Comparison of ENCODE assay signal across 25 cellular contexts in the genomic region with DNA sequence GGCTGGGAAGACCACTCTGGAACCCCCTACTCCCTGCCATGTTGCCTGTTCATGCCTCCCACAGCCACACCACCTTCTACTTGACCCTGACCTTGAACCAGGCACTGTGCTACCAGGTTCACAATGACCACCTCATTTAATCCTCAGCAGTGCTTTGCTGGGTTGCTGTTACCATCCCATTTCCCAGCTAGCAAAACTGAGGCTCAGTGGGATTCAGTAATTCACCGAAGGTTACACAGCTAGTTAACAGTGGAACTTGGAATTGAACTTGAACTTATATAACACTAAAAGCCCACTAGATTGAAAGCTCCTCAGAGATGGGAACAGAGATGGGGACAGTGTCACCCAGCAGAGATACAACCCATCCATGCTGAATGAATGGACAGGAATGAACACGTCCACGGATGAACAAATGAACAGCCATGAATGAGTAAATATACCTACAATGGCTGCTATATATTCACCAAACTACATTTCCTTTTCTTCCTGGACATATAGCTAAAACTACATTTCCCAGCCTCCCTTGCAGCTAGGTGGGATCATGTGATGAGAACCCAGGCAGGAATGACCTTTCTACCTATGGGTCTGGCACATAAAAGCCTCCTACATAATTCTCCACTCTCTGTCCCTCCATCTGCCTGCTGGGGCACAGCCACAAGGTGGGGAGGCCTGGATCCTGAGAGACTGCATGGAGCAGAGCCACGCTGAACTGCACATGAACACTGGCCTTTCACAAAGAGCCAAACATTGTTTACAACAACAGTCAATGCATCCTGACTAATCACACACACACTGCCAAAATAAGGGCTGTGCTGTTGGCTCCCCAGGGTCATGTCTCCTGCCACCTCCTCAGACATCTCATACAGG.
"Had no signal": no experiment of that assay in that cellular context is flagged by ENCODE, and none has a peak within 500 bp of the region (broad histone marks: within the 10 kb centered on the region; RNA-seq: fewer than 3 reads in every experiment).

No MANE protein-coding gene starts in this region.

- H3K4me3 ChIP-seq: colonic mucosa, dorsolateral prefrontal cortex, sigmoid colon, thyroid gland had no signal

- DNase-seq: activated CD4-positive, alpha-beta T cell treated with anti-CD3 and anti-CD28 coated beads for 4 hours; activated CD4-positive, alpha-beta T cell treated with anti-CD3 and anti-CD28 coated beads, Interleukin-2, amount 50 U/mL, for 48 hours; activated CD4-positive, CD25-positive, alpha-beta regulatory T cell; activated CD8-positive, alpha-beta memory T cell treated with anti-CD3 and anti-CD28 coated beads, Interleukin-2, amount 50 U/mL, for 48 hours; activated naive CD4-positive, alpha-beta T cell treated with Interleukin-2 at 50 U/mL for 16 hours; activated naive CD8-positive, alpha-beta T cell treated with anti-CD3 and anti-CD28 coated beads for 36 hours; activated T-cell treated with anti-CD3 and anti-CD28 coated beads, Interleukin-2, amount 50 U/mL, for 4 hours; colonic mucosa; dorsolateral prefrontal cortex; effector memory CD8-positive, alpha-beta T cell; foreskin melanocyte; hypothalamus; sigmoid colon; stimulated activated CD4-positive, alpha-beta T cell treated with anti-CD3 and anti-CD28 coated beads, Interleukin-4, amount 100 ng/mL, for 4 hours; substantia nigra; T-helper 17 cell; thyroid gland had no signal

- H3K4me1 Mint-ChIP-seq: activated naive CD8-positive, alpha-beta T cell treated with anti-CD3 and anti-CD28 coated beads for 36 hours; central memory CD8-positive, alpha-beta T cell; memory B cell; neural crest cell; T-helper 17 cell had no signal

- H3K27me3 Mint-ChIP-seq: activated naive CD8-positive, alpha-beta T cell treated with anti-CD3 and anti-CD28 coated beads for 36 hours; central memory CD8-positive, alpha-beta T cell; stimulated activated naive CD8-positive, alpha-beta T cell treated with anti-CD3 and anti-CD28 coated beads, Interleukin-15, Interleukin-2, amounts not matched to agents 100 ng/mL and 50 ng/mL, for 24 hours; T-helper 17 cell had no signal

- FAIRE-seq: astrocyte, endothelial cell of umbilical vein, islet of Langerhans had no signal

- ATAC-seq: activated T-cell treated with anti-CD3 and anti-CD28 coated beads, Interleukin-2, amount 50 U/mL, for 4 hours; effector memory CD8-positive, alpha-beta T cell; esophagus mucosa; T-helper 17 cell had no signal

- H3K27me3 ChIP-seq: colonic mucosa, dorsolateral prefrontal cortex, sigmoid colon, thyroid gland had no signal

- H3K36me3 ChIP-seq: colonic mucosa, sigmoid colon, thyroid gland had no signal

- H3K4me3 Mint-ChIP-seq: activated naive CD8-positive, alpha-beta T cell treated with anti-CD3 and anti-CD28 coated beads for 36 hours; activated T-cell treated with anti-CD3 and anti-CD28 coated beads, Interleukin-2, amount 50 U/mL, for 4 hours; central memory CD8-positive, alpha-beta T cell; effector memory CD8-positive, alpha-beta T cell; memory B cell; neural crest cell; stimulated activated naive CD8-positive, alpha-beta T cell treated with anti-CD3 and anti-CD28 coated beads, Interleukin-15, Interleukin-2, amounts not matched to agents 100 ng/mL and 50 ng/mL, for 24 hours; T-helper 17 cell had no signal

- H3K9me3 Mint-ChIP-seq: effector memory CD8-positive, alpha-beta T cell; neural crest cell; stimulated activated naive CD8-positive, alpha-beta T cell treated with anti-CD3 and anti-CD28 coated beads, Interleukin-15, Interleukin-2, amounts not matched to agents 100 ng/mL and 50 ng/mL, for 24 hours had no signal

- H3K4me1 ChIP-seq: colonic mucosa, sigmoid colon, thyroid gland had no signal

- H3K27ac ChIP-seq: colonic mucosa, dorsolateral prefrontal cortex, sigmoid colon, thyroid gland had no signal

- H3K27ac Mint-ChIP-seq: activated naive CD8-positive, alpha-beta T cell treated with anti-CD3 and anti-CD28 coated beads for 36 hours; effector memory CD8-positive, alpha-beta T cell; memory B cell; stimulated activated naive CD8-positive, alpha-beta T cell treated with anti-CD3 and anti-CD28 coated beads, Interleukin-15, Interleukin-2, amounts not matched to agents 100 ng/mL and 50 ng/mL, for 24 hours; T-helper 17 cell had no signal

- H3K9me3 ChIP-seq: colonic mucosa, thyroid gland had no signal
